Comparison of ENCODE assay signal across 8 cellular contexts in genomic region chr19:38667552-38668205, GRCh38.
DNase-seq lines count a peak whose midpoint lies in the region; ATAC-seq lines count a peak whose summit lies in the region.

No MANE protein-coding gene starts in this region.

- H3K36me3 Mint-ChIP-seq in stimulated activated naive B cell treated with anti-CD40 and anti-IgM and Interleukin-4, amounts not matched to agents 10 μg/mL and 1 μg/mL and 100 μg/mL, for 72 hours, result peaks cover 22 to 43% of the 10 kb centered on the region in 2 donors

- H3K27ac Mint-ChIP-seq in stimulated activated naive B cell treated with anti-CD40 and anti-IgM and Interleukin-4, amounts not matched to agents 10 μg/mL and 1 μg/mL and 100 μg/mL, for 72 hours, result peak overlapping the region; percentile 92

- no peaks in the 10 kb centered on the region for H3K9me3 Mint-ChIP-seq in stimulated activated naive B cell treated with anti-CD40 and anti-IgM and Interleukin-4, amounts not matched to agents 10 μg/mL and 1 μg/mL and 100 μg/mL, for 72 hours

- DNase-seq in HCEC 1CT, result peak; percentile 85
- peak; percentile 83 for DNase-seq in amniotic epithelial cell (ENCODE audit: low read depth)
- DNase-seq in iris pigment epithelial cell (ENCODE audit: low read depth), result peak; percentile 93
- DNase-seq in stimulated activated naive B cell treated with anti-CD40 and anti-IgM and Interleukin-4, amounts not matched to agents 10 μg/mL and 1 μg/mL and 100 μg/mL, for 72 hours, result no peak
- DNase-seq in NCI-H2196 (lab: John Stamatoyannopoulos, UW; ENCODE audit: unreplicated experiment), result no peak
- DNase-seq in stimulated activated CD4-positive, alpha-beta T cell treated with anti-CD3 and anti-CD28 coated beads, Interleukin-4, amount 100 ng/mL, for 4 hours, result no peak
- DNase-seq in RPMI8226, result no peak
- no peak for DNase-seq in GDM1 (lab: John Stamatoyannopoulos, UW)

- H3K27me3 Mint-ChIP-seq in stimulated activated naive B cell treated with anti-CD40 and anti-IgM and Interleukin-4, amounts not matched to agents 10 μg/mL and 1 μg/mL and 100 μg/mL, for 72 hours, result no peaks in the 10 kb centered on the region

- peaks cover 55 to 83% of the 10 kb centered on the region in 2 donors for H3K4me1 Mint-ChIP-seq in stimulated activated naive B cell treated with anti-CD40 and anti-IgM and Interleukin-4, amounts not matched to agents 10 μg/mL and 1 μg/mL and 100 μg/mL, for 72 hours

- peak overlapping the region; percentile 36 to 55 for H3K4me3 Mint-ChIP-seq in stimulated activated naive B cell treated with anti-CD40 and anti-IgM and Interleukin-4, amounts not matched to agents 10 μg/mL and 1 μg/mL and 100 μg/mL, for 72 hours

- ATAC-seq in stimulated activated naive B cell treated with anti-CD40 and anti-IgM and Interleukin-4, amounts not matched to agents 10 μg/mL and 1 μg/mL and 100 μg/mL, for 72 hours (replicated peaks), result peak; percentile 77 to 79

Comparison
In these comparisons a context has a peak if more than half of its experiments do, and no peak if none do; other contexts are left out.
1. DNase-seq: peak in HCEC 1CT (single experiment), amniotic epithelial cell (single experiment) and iris pigment epithelial cell (single experiment); none in stimulated activated naive B cell treated with anti-CD40 and anti-IgM and Interleukin-4, amounts not matched to agents 10 μg/mL and 1 μg/mL and 100 μg/mL, for 72 hours (single experiment), NCI-H2196 (single experiment), stimulated activated CD4-positive, alpha-beta T cell treated with anti-CD3 and anti-CD28 coated beads, Interleukin-4, amount 100 ng/mL, for 4 hours (0 of 2), RPMI8226 (single experiment) and GDM1 (single experiment).